20 cellular contexts compared by ENCODE assay signal in genomic region chr7:26992670-26993069, GRCh38.
"Had no signal": no experiment of that assay in that cellular context is flagged by ENCODE, and none has a peak within 500 bp of the region (broad histone marks: within the 10 kb centered on the region; RNA-seq: fewer than 3 reads in every experiment).

No MANE protein-coding gene starts in this region.

- H3K4me1 ChIP-seq: colonic mucosa, heart left ventricle, prostate gland, spleen, transverse colon had no signal

- DNase-seq: brain microvascular endothelial cell; caudate nucleus; colonic mucosa; dermis blood vessel endothelial cell; foreskin melanocyte; heart left ventricle; hippocampal formation; natural killer cell; spleen; stimulated activated CD4-positive, alpha-beta T cell treated with anti-CD3 and anti-CD28 coated beads, Interleukin-15, amount 100 ng/mL, for 24 hours; stimulated activated CD4-positive, alpha-beta T cell treated with anti-CD3 and anti-CD28 coated beads, Interleukin-1b, Interleukin-23, amount 100 ng/mL, for 48 hours; stimulated activated CD4-positive, alpha-beta T cell treated with anti-CD3 and anti-CD28 coated beads, Interleukin-4, amount 100 ng/mL, for 24 hours; transverse colon had no signal

- ATAC-seq: heart left ventricle; left lobe of liver; natural killer cell; stimulated activated memory B cell treated with anti-CD40 and anti-IgM and Interleukin-4, amounts not matched to agents 10 μg/mL and 1 μg/mL and 100 μg/mL, for 72 hours had no signal

- H3K4me3 Mint-ChIP-seq: natural killer cell; stimulated activated memory B cell treated with anti-CD40 and anti-IgM and Interleukin-4, amounts not matched to agents 10 μg/mL and 1 μg/mL and 100 μg/mL, for 72 hours; stimulated activated naive CD8-positive, alpha-beta T cell treated with anti-CD3 and anti-CD28 coated beads, Interleukin-15, Interleukin-2, amounts not matched to agents 100 ng/mL and 50 ng/mL, for 24 hours had no signal

- H3K27ac ChIP-seq: brain microvascular endothelial cell, colonic mucosa, esophagus muscularis mucosa, heart left ventricle, spleen, thoracic aorta, transverse colon had no signal

- H3K36me3 Mint-ChIP-seq: natural killer cell; stimulated activated memory B cell treated with anti-CD40 and anti-IgM and Interleukin-4, amounts not matched to agents 10 μg/mL and 1 μg/mL and 100 μg/mL, for 72 hours had no signal

- H3K4me1 Mint-ChIP-seq: natural killer cell; stimulated activated memory B cell treated with anti-CD40 and anti-IgM and Interleukin-4, amounts not matched to agents 10 μg/mL and 1 μg/mL and 100 μg/mL, for 72 hours had no signal

- H3K4me3 ChIP-seq: colonic mucosa, esophagus muscularis mucosa, heart left ventricle, prostate gland, spleen, thoracic aorta, transverse colon had no signal

- H3K36me3 ChIP-seq: brain microvascular endothelial cell, colonic mucosa, esophagus muscularis mucosa, heart left ventricle, prostate gland, spleen, thoracic aorta, transverse colon had no signal

- H3K27ac Mint-ChIP-seq: natural killer cell; stimulated activated memory B cell treated with anti-CD40 and anti-IgM and Interleukin-4, amounts not matched to agents 10 μg/mL and 1 μg/mL and 100 μg/mL, for 72 hours; stimulated activated naive CD8-positive, alpha-beta T cell treated with anti-CD3 and anti-CD28 coated beads, Interleukin-15, Interleukin-2, amounts not matched to agents 100 ng/mL and 50 ng/mL, for 24 hours had no signal

- H3K27me3 ChIP-seq: brain microvascular endothelial cell, colonic mucosa, esophagus muscularis mucosa, spleen, transverse colon had no signal

- H3K9me3 Mint-ChIP-seq: natural killer cell; stimulated activated naive CD8-positive, alpha-beta T cell treated with anti-CD3 and anti-CD28 coated beads, Interleukin-15, Interleukin-2, amounts not matched to agents 100 ng/mL and 50 ng/mL, for 24 hours had no signal

- FAIRE-seq: islet of Langerhans had no signal

- H3K9me3 ChIP-seq: colonic mucosa, prostate gland, thoracic aorta, transverse colon had no signal
